Comparison of ENCODE assay signal across 22 cellular contexts in the genomic region with DNA sequence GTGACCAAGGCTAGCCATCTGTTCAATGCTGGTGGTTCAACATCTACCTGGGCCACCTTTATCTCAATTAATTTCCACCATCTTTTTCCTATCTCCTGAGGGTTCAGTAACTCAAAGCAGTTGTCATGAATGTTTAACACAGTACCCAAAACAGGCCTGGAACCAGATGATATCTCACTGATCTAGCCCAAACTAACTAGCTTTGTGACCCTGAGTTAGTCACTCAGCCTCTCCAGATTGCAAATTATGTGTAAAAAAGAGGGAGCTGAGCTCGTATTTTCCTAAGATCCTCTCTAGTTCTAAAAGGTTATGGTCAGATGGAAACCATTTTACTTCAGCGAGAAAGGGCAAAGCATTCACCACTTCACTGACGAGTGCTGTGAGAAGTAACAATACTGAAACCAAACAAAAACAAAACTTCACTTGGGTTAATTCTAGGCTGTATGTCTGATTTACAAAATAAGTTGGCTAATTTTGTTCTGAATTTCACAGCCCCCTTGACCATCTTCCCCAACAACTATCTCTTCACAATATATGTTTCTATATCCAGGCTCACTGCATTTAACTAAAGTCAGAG. TPM values are rescaled to one million over a fixed set of nuclear protein-coding genes. Genes with fewer than 3 reads are reported as not detected.
A peak's percentile ranks its signal among the peaks of the same experiment; 100 is the strongest.
DNase-seq lines count a peak whose midpoint lies in the region; ATAC-seq and TF ChIP-seq lines count a peak whose summit lies in the region.
"Had no signal": no experiment of that assay in that cellular context is flagged by ENCODE, and none has a peak within 500 bp of the region (broad histone marks: within the 10 kb centered on the region; RNA-seq: fewer than 3 reads in every experiment).

No MANE protein-coding gene starts in this region.

- peaks cover 5% of the 10 kb centered on the region for H3K9me3 Mint-ChIP-seq in T-helper 2 cell treated with Interferon-gamma antibody and Interleukin-4, amounts not matched to agents 5 μg/mL and 100 μg/mL, for 36 hours
- H3K9me3 Mint-ChIP-seq in activated T-helper 2 cell treated with anti-CD3 and anti-CD28 coated beads, Interferon-gamma antibody, Interleukin-2, Interleukin-4, amounts not matched to agents 10 μg/mL and 5 μg/mL and 100 μg/mL, durations not matched to agents 14 hours and 24 hours and 36 hours, result peaks cover 5% of the 10 kb centered on the region
- H3K9me3 Mint-ChIP-seq in stimulated activated effector memory CD8-positive, alpha-beta T cell treated with anti-CD3 and anti-CD28 coated beads, Interleukin-12 subunit alpha, Interleukin-12 subunit beta, amount 100 ng/mL, for 72 hours, result no peaks in the 10 kb centered on the region
- H3K9me3 Mint-ChIP-seq: activated CD4-positive, alpha-beta memory T cell treated with anti-CD3 and anti-CD28 coated beads, Interleukin-2, amount 10 ng/mL, durations not matched to agents 7 days and 5 days had no signal

- peak; percentile 44 for ATAC-seq in HG03442 (IDR thresholded peaks at IDR 0.05; ENCODE audit: unreplicated experiment)
- peak; percentile 74 for ATAC-seq in stimulated activated effector memory CD8-positive, alpha-beta T cell treated with anti-CD3 and anti-CD28 coated beads, Interleukin-12 subunit alpha, Interleukin-12 subunit beta, amount 100 ng/mL, for 72 hours
- ATAC-seq in GM19324 (IDR thresholded peaks at IDR 0.05; ENCODE audit: low FRiP score, unreplicated experiment), result no peak

- H3K4me3 Mint-ChIP-seq in T-helper 2 cell treated with Interferon-gamma antibody and Interleukin-4, amounts not matched to agents 5 μg/mL and 100 μg/mL, for 36 hours, result no peak overlapping the region
- H3K4me3 Mint-ChIP-seq in activated T-helper 2 cell treated with anti-CD3 and anti-CD28 coated beads, Interferon-gamma antibody, Interleukin-2, Interleukin-4, amounts not matched to agents 10 μg/mL and 5 μg/mL and 100 μg/mL, durations not matched to agents 14 hours and 24 hours and 36 hours (ENCODE audit: low read depth), result no peak overlapping the region
- H3K4me3 Mint-ChIP-seq in stimulated activated effector memory CD8-positive, alpha-beta T cell treated with anti-CD3 and anti-CD28 coated beads, Interleukin-12 subunit alpha, Interleukin-12 subunit beta, amount 100 ng/mL, for 72 hours, result no peak overlapping the region
- H3K4me3 Mint-ChIP-seq: activated CD4-positive, alpha-beta memory T cell treated with anti-CD3 and anti-CD28 coated beads, Interleukin-2, amount 10 ng/mL, durations not matched to agents 7 days and 5 days had no signal

- no peak overlapping the region for H3K27ac ChIP-seq in coronary artery
- H3K27ac ChIP-seq: 22Rv1, RWPE1, testis had no signal

- DNase-seq in T-helper 2 cell treated with Interferon-gamma antibody and Interleukin-4, amounts not matched to agents 5 μg/mL and 100 μg/mL, for 36 hours (ENCODE audit: low spot score), result peak; percentile 12
- DNase-seq in T-helper 2 cell, result no peak
- DNase-seq in activated T-helper 2 cell treated with anti-CD3 and anti-CD28 coated beads, Interferon-gamma antibody, Interleukin-2, Interleukin-4, amounts not matched to agents 10 μg/mL and 5 μg/mL and 100 μg/mL, durations not matched to agents 14 hours and 24 hours and 36 hours (ENCODE audit: low spot score), result no peak
- DNase-seq in stimulated activated effector memory CD8-positive, alpha-beta T cell treated with anti-CD3 and anti-CD28 coated beads, Interleukin-12 subunit alpha, Interleukin-12 subunit beta, amount 100 ng/mL, for 72 hours (ENCODE audit: low spot score in 2 of 2), result no peak
- DNase-seq in coronary artery (ENCODE audit: low spot score), result no peak
- no peak for DNase-seq in AG08395 (ENCODE audit: low spot score)
- DNase-seq: activated CD4-positive, alpha-beta memory T cell treated with anti-CD3 and anti-CD28 coated beads, Interleukin-2, amount 10 ng/mL, durations not matched to agents 7 days and 5 days; amygdala; central memory CD4-positive, alpha-beta T cell; effector CD4-positive, alpha-beta T cell; head of caudate nucleus; left ventricle myocardium superior; MM.1S; NCI-H187; NCI-H226; posterior cingulate gyrus; stimulated activated CD4-positive, alpha-beta T cell treated with anti-CD3 and anti-CD28 coated beads, Interleukin-4, amount 100 ng/mL, for 1 hour; testis had no signal

- H3K4me3 ChIP-seq in coronary artery, result no peak overlapping the region
- H3K4me3 ChIP-seq: testis had no signal

- intact Hi-C loops in activated T-helper 2 cell treated with anti-CD3 and anti-CD28 coated beads, Interferon-gamma antibody, Interleukin-2, Interleukin-4, amounts not matched to agents 10 μg/mL and 5 μg/mL and 100 μg/mL, durations not matched to agents 14 hours and 24 hours and 36 hours (cut with micrococcal nuclease), result loop anchor here (1.0 to 2.0 kb wide), 4 partner anchors 13 to 116 kb away; no protein-coding TSS in a partner anchor

- no peak overlapping the region for H3K27ac Mint-ChIP-seq in T-helper 2 cell treated with Interferon-gamma antibody and Interleukin-4, amounts not matched to agents 5 μg/mL and 100 μg/mL, for 36 hours
- H3K27ac Mint-ChIP-seq in activated T-helper 2 cell treated with anti-CD3 and anti-CD28 coated beads, Interferon-gamma antibody, Interleukin-2, Interleukin-4, amounts not matched to agents 10 μg/mL and 5 μg/mL and 100 μg/mL, durations not matched to agents 14 hours and 24 hours and 36 hours, result peak overlapping the region; percentile 52
- no peak overlapping the region for H3K27ac Mint-ChIP-seq in stimulated activated effector memory CD8-positive, alpha-beta T cell treated with anti-CD3 and anti-CD28 coated beads, Interleukin-12 subunit alpha, Interleukin-12 subunit beta, amount 100 ng/mL, for 72 hours
- H3K27ac Mint-ChIP-seq: activated CD4-positive, alpha-beta memory T cell treated with anti-CD3 and anti-CD28 coated beads, Interleukin-2, amount 10 ng/mL, durations not matched to agents 7 days and 5 days had no signal

- H3K27me3 Mint-ChIP-seq in T-helper 2 cell treated with Interferon-gamma antibody and Interleukin-4, amounts not matched to agents 5 μg/mL and 100 μg/mL, for 36 hours (ENCODE audit: low read depth), result peaks cover 6% of the 10 kb centered on the region
- H3K27me3 Mint-ChIP-seq in activated T-helper 2 cell treated with anti-CD3 and anti-CD28 coated beads, Interferon-gamma antibody, Interleukin-2, Interleukin-4, amounts not matched to agents 10 μg/mL and 5 μg/mL and 100 μg/mL, durations not matched to agents 14 hours and 24 hours and 36 hours (ENCODE audit: low read depth), result peaks cover 14% of the 10 kb centered on the region
- H3K27me3 Mint-ChIP-seq: activated CD4-positive, alpha-beta memory T cell treated with anti-CD3 and anti-CD28 coated beads, Interleukin-2, amount 10 ng/mL, durations not matched to agents 7 days and 5 days had no signal

- peaks cover 24% of the 10 kb centered on the region for H3K4me1 Mint-ChIP-seq in T-helper 2 cell treated with Interferon-gamma antibody and Interleukin-4, amounts not matched to agents 5 μg/mL and 100 μg/mL, for 36 hours (ENCODE audit: low read depth)
- peaks cover 37% of the 10 kb centered on the region for H3K4me1 Mint-ChIP-seq in activated T-helper 2 cell treated with anti-CD3 and anti-CD28 coated beads, Interferon-gamma antibody, Interleukin-2, Interleukin-4, amounts not matched to agents 10 μg/mL and 5 μg/mL and 100 μg/mL, durations not matched to agents 14 hours and 24 hours and 36 hours (ENCODE audit: low read depth)
- peaks cover 27% of the 10 kb centered on the region for H3K4me1 Mint-ChIP-seq in stimulated activated effector memory CD8-positive, alpha-beta T cell treated with anti-CD3 and anti-CD28 coated beads, Interleukin-12 subunit alpha, Interleukin-12 subunit beta, amount 100 ng/mL, for 72 hours

- TF ChIP-seq CTCF in coronary artery (IDR thresholded peaks at IDR 0.05), result no peak

- peaks cover 5% of the 10 kb centered on the region for H3K36me3 Mint-ChIP-seq in T-helper 2 cell treated with Interferon-gamma antibody and Interleukin-4, amounts not matched to agents 5 μg/mL and 100 μg/mL, for 36 hours (ENCODE audit: low read depth)
- peaks cover 7% of the 10 kb centered on the region for H3K36me3 Mint-ChIP-seq in activated T-helper 2 cell treated with anti-CD3 and anti-CD28 coated beads, Interferon-gamma antibody, Interleukin-2, Interleukin-4, amounts not matched to agents 10 μg/mL and 5 μg/mL and 100 μg/mL, durations not matched to agents 14 hours and 24 hours and 36 hours (ENCODE audit: low read depth)
- H3K36me3 Mint-ChIP-seq in stimulated activated effector memory CD8-positive, alpha-beta T cell treated with anti-CD3 and anti-CD28 coated beads, Interleukin-12 subunit alpha, Interleukin-12 subunit beta, amount 100 ng/mL, for 72 hours, result no peaks in the 10 kb centered on the region

RNA-seq across cellular contexts. Expression of a gene that starts 14.8 kb away (rescaled TPM):
- 7.9 and 8.4 TPM in 2 replicates for total RNA-seq in activated T-helper 2 cell treated with anti-CD3 and anti-CD28 coated beads, Interferon-gamma antibody, Interleukin-2, Interleukin-4, amounts not matched to agents 10 μg/mL and 5 μg/mL and 100 μg/mL, durations not matched to agents 14 hours and 24 hours and 36 hours
